In the genomic region with DNA sequence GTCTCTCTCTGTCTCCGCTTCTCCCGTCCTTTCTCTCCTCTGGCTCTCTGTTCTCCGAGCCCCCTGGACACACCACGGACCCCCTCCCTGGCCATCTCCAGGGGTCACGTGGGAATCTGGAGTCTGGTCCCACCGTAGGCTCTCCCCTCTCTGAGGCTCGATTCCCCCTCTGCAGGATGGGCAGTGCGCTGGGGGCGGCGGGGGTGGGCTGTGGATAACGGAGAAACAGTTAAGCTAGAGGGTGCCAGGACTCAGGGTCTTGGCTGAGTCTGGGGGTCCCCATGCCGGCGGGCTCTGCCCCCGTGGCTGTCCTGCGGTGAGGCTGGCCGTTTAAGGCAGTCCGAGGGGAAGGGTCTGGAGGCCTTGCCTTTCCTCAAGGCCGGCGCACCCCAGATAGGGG, we compare ENCODE assay signal across 2 cellular contexts.
TF ChIP-seq lines count a peak whose summit lies in the region.

No MANE protein-coding gene starts in this region.

TF ChIP-seq in SK-N-SH, 30 proteins besides CTCF, POLR2A, EP300 and RAD21:
- TF ChIP-seq, protein P1, sequence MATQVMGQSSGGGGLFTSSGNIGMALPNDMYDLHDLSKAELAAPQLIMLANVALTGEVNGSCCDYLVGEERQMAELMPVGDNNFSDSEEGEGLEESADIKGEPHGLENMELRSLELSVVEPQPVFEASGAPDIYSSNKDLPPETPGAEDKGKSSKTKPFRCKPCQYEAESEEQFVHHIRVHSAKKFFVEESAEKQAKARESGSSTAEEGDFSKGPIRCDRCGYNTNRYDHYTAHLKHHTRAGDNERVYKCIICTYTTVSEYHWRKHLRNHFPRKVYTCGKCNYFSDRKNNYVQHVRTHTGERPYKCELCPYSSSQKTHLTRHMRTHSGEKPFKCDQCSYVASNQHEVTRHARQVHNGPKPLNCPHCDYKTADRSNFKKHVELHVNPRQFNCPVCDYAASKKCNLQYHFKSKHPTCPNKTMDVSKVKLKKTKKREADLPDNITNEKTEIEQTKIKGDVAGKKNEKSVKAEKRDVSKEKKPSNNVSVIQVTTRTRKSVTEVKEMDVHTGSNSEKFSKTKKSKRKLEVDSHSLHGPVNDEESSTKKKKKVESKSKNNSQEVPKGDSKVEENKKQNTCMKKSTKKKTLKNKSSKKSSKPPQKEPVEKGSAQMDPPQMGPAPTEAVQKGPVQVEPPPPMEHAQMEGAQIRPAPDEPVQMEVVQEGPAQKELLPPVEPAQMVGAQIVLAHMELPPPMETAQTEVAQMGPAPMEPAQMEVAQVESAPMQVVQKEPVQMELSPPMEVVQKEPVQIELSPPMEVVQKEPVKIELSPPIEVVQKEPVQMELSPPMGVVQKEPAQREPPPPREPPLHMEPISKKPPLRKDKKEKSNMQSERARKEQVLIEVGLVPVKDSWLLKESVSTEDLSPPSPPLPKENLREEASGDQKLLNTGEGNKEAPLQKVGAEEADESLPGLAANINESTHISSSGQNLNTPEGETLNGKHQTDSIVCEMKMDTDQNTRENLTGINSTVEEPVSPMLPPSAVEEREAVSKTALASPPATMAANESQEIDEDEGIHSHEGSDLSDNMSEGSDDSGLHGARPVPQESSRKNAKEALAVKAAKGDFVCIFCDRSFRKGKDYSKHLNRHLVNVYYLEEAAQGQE (IDR thresholded peaks at IDR 0.05; ENCODE audit: low read depth, low read length), result no peak
- TF ChIP-seq, protein P2, sequence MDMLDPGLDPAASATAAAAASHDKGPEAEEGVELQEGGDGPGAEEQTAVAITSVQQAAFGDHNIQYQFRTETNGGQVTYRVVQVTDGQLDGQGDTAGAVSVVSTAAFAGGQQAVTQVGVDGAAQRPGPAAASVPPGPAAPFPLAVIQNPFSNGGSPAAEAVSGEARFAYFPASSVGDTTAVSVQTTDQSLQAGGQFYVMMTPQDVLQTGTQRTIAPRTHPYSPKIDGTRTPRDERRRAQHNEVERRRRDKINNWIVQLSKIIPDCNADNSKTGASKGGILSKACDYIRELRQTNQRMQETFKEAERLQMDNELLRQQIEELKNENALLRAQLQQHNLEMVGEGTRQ (IDR thresholded peaks at IDR 0.05; ENCODE audit: borderline replicate concordance, low read depth, low read length), result no peak
- no peak for TF ChIP-seq MXI1 (IDR thresholded peaks at IDR 0.05; ENCODE audit: low read depth, low read length)
- TF ChIP-seq, protein P3, sequence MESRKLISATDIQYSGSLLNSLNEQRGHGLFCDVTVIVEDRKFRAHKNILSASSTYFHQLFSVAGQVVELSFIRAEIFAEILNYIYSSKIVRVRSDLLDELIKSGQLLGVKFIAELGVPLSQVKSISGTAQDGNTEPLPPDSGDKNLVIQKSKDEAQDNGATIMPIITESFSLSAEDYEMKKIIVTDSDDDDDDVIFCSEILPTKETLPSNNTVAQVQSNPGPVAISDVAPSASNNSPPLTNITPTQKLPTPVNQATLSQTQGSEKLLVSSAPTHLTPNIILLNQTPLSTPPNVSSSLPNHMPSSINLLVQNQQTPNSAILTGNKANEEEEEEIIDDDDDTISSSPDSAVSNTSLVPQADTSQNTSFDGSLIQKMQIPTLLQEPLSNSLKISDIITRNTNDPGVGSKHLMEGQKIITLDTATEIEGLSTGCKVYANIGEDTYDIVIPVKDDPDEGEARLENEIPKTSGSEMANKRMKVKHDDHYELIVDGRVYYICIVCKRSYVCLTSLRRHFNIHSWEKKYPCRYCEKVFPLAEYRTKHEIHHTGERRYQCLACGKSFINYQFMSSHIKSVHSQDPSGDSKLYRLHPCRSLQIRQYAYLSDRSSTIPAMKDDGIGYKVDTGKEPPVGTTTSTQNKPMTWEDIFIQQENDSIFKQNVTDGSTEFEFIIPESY (IDR thresholded peaks at IDR 0.05; ENCODE audit: borderline replicate concordance, low read depth), result no peak
- no peak for TF ChIP-seq FOXJ3 (CRISPR knock-in tag; IDR thresholded peaks at IDR 0.05)
- TF ChIP-seq TEAD4 (IDR thresholded peaks at IDR 0.05; ENCODE audit: borderline replicate concordance, insufficient read depth), result no peak
- TF ChIP-seq NFIC (IDR thresholded peaks at IDR 0.05; ENCODE audit: borderline replicate concordance), result no peak
TF ChIP-seq in SK-N-SH: peak in this region for 0.

TF ChIP-seq in SK-N-SH treated with all-trans-retinoic acid at 6 μM for 48 hours, 23 proteins besides CTCF, POLR2A, EP300 and RAD21 (continued from another document):
- TF ChIP-seq, protein P4, sequence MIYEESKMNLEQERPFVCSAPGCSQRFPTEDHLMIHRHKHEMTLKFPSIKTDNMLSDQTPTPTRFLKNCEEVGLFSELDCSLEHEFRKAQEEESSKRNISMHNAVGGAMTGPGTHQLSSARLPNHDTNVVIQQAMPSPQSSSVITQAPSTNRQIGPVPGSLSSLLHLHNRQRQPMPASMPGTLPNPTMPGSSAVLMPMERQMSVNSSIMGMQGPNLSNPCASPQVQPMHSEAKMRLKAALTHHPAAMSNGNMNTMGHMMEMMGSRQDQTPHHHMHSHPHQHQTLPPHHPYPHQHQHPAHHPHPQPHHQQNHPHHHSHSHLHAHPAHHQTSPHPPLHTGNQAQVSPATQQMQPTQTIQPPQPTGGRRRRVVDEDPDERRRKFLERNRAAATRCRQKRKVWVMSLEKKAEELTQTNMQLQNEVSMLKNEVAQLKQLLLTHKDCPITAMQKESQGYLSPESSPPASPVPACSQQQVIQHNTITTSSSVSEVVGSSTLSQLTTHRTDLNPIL (CRISPR knock-in tag; IDR thresholded peaks at IDR 0.05; ENCODE audit: low read depth), result no peak
- TF ChIP-seq TCF4 (CRISPR knock-in tag; IDR thresholded peaks at IDR 0.05; ENCODE audit: borderline replicate concordance) (no peak), RARB (CRISPR knock-in tag; IDR thresholded peaks at IDR 0.05) (no peak), ESRRG (CRISPR knock-in tag; IDR thresholded peaks at IDR 0.05) (no peak), BACH2 (CRISPR knock-in tag; IDR thresholded peaks at IDR 0.05; ENCODE audit: borderline replicate concordance) (no peak), TOX (CRISPR knock-in tag; IDR thresholded peaks at IDR 0.05; ENCODE audit: borderline replicate concordance) (no peak), OSR1 (CRISPR knock-in tag; IDR thresholded peaks at IDR 0.05) (no peak), ZFP30 (CRISPR knock-in tag; IDR thresholded peaks at IDR 0.05) (no peak), ZFP3 (CRISPR knock-in tag; IDR thresholded peaks at IDR 0.05) (no peak), PPARA (CRISPR knock-in tag; IDR thresholded peaks at IDR 0.05; ENCODE audit: borderline replicate concordance) (no peak), ARNTL (CRISPR knock-in tag; IDR thresholded peaks at IDR 0.05; ENCODE audit: borderline replicate concordance, low read depth) (no peak), ISL1 (CRISPR knock-in tag; IDR thresholded peaks at IDR 0.05) (no peak), ZC3H10 (CRISPR knock-in tag; IDR thresholded peaks at IDR 0.05) (no peak), ZNF565 (CRISPR knock-in tag; conservative IDR thresholded peaks at IDR 0.05; ENCODE audit: low read depth) (no peak), ZNF8 (CRISPR knock-in tag; IDR thresholded peaks at IDR 0.05) (no peak)
- TF ChIP-seq, protein P5, sequence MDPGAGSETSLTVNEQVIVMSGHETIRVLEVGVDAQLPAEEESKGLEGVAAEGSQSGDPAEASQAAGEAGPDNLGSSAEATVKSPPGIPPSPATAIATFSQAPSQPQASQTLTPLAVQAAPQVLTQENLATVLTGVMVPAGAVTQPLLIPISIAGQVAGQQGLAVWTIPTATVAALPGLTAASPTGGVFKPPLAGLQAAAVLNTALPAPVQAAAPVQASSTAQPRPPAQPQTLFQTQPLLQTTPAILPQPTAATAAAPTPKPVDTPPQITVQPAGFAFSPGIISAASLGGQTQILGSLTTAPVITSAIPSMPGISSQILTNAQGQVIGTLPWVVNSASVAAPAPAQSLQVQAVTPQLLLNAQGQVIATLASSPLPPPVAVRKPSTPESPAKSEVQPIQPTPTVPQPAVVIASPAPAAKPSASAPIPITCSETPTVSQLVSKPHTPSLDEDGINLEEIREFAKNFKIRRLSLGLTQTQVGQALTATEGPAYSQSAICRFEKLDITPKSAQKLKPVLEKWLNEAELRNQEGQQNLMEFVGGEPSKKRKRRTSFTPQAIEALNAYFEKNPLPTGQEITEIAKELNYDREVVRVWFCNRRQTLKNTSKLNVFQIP (CRISPR knock-in tag; IDR thresholded peaks at IDR 0.05; ENCODE audit: borderline replicate concordance, low read depth), result no peak
- TF ChIP-seq, protein P6, sequence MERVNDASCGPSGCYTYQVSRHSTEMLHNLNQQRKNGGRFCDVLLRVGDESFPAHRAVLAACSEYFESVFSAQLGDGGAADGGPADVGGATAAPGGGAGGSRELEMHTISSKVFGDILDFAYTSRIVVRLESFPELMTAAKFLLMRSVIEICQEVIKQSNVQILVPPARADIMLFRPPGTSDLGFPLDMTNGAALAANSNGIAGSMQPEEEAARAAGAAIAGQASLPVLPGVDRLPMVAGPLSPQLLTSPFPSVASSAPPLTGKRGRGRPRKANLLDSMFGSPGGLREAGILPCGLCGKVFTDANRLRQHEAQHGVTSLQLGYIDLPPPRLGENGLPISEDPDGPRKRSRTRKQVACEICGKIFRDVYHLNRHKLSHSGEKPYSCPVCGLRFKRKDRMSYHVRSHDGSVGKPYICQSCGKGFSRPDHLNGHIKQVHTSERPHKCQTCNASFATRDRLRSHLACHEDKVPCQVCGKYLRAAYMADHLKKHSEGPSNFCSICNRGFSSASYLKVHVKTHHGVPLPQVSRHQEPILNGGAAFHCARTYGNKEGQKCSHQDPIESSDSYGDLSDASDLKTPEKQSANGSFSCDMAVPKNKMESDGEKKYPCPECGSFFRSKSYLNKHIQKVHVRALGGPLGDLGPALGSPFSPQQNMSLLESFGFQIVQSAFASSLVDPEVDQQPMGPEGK (CRISPR knock-in tag; IDR thresholded peaks at IDR 0.05; ENCODE audit: borderline replicate concordance), result no peak
- TF ChIP-seq, protein P7, sequence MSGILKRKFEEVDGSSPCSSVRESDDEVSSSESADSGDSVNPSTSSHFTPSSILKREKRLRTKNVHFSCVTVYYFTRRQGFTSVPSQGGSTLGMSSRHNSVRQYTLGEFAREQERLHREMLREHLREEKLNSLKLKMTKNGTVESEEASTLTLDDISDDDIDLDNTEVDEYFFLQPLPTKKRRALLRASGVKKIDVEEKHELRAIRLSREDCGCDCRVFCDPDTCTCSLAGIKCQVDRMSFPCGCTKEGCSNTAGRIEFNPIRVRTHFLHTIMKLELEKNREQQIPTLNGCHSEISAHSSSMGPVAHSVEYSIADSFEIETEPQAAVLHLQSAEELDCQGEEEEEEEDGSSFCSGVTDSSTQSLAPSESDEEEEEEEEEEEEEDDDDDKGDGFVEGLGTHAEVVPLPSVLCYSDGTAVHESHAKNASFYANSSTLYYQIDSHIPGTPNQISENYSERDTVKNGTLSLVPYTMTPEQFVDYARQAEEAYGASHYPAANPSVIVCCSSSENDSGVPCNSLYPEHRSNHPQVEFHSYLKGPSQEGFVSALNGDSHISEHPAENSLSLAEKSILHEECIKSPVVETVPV (CRISPR knock-in tag; IDR thresholded peaks at IDR 0.05), result no peak
TF ChIP-seq in SK-N-SH treated with all-trans-retinoic acid at 6 μM for 48 hours: peak in this region for 0.
